ENCODE assay signal across 8 cellular contexts in the genomic region with DNA sequence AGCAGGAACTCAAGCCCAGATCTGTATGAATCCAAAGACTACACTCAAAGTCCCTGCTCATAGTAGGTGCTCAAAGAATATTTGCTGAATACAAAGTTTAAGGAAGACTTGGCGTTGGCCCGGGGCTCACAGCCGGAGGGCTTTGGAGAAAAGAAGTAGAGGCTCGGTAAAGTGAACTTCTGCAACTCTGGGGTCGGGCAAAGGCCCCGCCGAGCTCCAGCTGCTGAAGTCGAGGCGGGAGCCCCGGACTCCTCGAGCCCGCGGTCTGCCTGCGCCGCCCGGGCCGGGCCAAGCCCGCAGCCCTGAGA. TPM values are rescaled to one million over a fixed set of nuclear protein-coding genes. Genes with fewer than 3 reads are reported as not detected.
DNase-seq lines count a peak whose midpoint lies in the region; ATAC-seq and TF ChIP-seq lines count a peak whose summit lies in the region.

No MANE protein-coding gene starts in this region.

- H3K27me3 ChIP-seq in foreskin keratinocyte (no peaks in the 10 kb centered on the region), skeletal muscle satellite cell (ENCODE audit: control insufficient read depth, insufficient read depth, low read length) (no peaks in the 10 kb centered on the region)

- H3K4me2 ChIP-seq in skeletal muscle satellite cell (ENCODE audit: low read length) = peak overlapping the region; percentile 94

- no peaks in the 10 kb centered on the region for H3K27me3 Mint-ChIP-seq in activated naive CD4-positive, alpha-beta T cell treated with anti-CD3 and anti-CD28 coated beads for 36 hours (ENCODE audit: low read depth)

- H3K9ac ChIP-seq in SK-N-MC (ENCODE audit: insufficient read length) = peak overlapping the region; percentile 90
- peak overlapping the region; percentile 93 for H3K9ac ChIP-seq in skeletal muscle satellite cell (ENCODE audit: low read depth, low read length)

- H3K36me3 Mint-ChIP-seq in activated naive CD4-positive, alpha-beta T cell treated with anti-CD3 and anti-CD28 coated beads for 36 hours (ENCODE audit: low read depth) = peaks cover 41% of the 10 kb centered on the region

- H3K27ac Mint-ChIP-seq in activated naive CD4-positive, alpha-beta T cell treated with anti-CD3 and anti-CD28 coated beads for 36 hours = peak overlapping the region; percentile 78

- peak overlapping the region; percentile 86 for H3K4me3 Mint-ChIP-seq in activated naive CD4-positive, alpha-beta T cell treated with anti-CD3 and anti-CD28 coated beads for 36 hours

- no peaks in the 10 kb centered on the region for H3K9me3 ChIP-seq in SK-N-MC (ENCODE audit: low read depth, low read length)
- no peaks in the 10 kb centered on the region for H3K9me3 ChIP-seq in skeletal muscle satellite cell (replicated peaks; ENCODE audit: low read length)

- no peaks in the 10 kb centered on the region for H3K9me3 Mint-ChIP-seq in activated naive CD4-positive, alpha-beta T cell treated with anti-CD3 and anti-CD28 coated beads for 36 hours

- peaks cover 58% of the 10 kb centered on the region for H3K36me3 ChIP-seq in SK-N-MC (ENCODE audit: insufficient read depth, low read length)
- H3K36me3 ChIP-seq in skeletal muscle satellite cell (ENCODE audit: insufficient read depth, low read length) = peaks cover 44% of the 10 kb centered on the region

- H3K4me1 ChIP-seq in foreskin keratinocyte (peaks cover 6% of the 10 kb centered on the region), skeletal muscle satellite cell (ENCODE audit: control insufficient read depth, insufficient read depth, low read length) (peaks cover 55% of the 10 kb centered on the region)

- intact Hi-C loops in activated naive CD4-positive, alpha-beta T cell treated with anti-CD3 and anti-CD28 coated beads for 36 hours (cut with micrococcal nuclease) = no loop called here

- H3K4me1 Mint-ChIP-seq in activated naive CD4-positive, alpha-beta T cell treated with anti-CD3 and anti-CD28 coated beads for 36 hours (ENCODE audit: low read depth) = peaks cover 58% of the 10 kb centered on the region

- H3K4me3 ChIP-seq in SK-N-MC (peak overlapping the region; percentile 96), skeletal muscle satellite cell (ENCODE audit: low read length) (peak overlapping the region; percentile 96)

- no peak for DNase-seq in activated naive CD4-positive, alpha-beta T cell treated with anti-CD3 and anti-CD28 coated beads for 36 hours
- DNase-seq in activated naive CD4-positive, alpha-beta T cell (lab: John Stamatoyannopoulos, UW) = no peak
- DNase-seq in SK-N-MC (ENCODE audit: low read depth, low spot score) = no peak
- no peak for DNase-seq in foreskin keratinocyte
- DNase-seq in hepatic stellate cell (ENCODE audit: low spot score) = no peak
- no peak for DNase-seq in AG20443 (ENCODE audit: low spot score)
- no peak for DNase-seq in DMS 273 treated with DMSO at 0.1 percent for 48 hours (lab: John Stamatoyannopoulos, UW)

- no peak for TF ChIP-seq CTCF in foreskin keratinocyte (conservative IDR thresholded peaks at IDR 0.05)

- peak overlapping the region; percentile 88 for H3K27ac ChIP-seq in SK-N-MC
- peak overlapping the region; percentile 71 for H3K27ac ChIP-seq in foreskin keratinocyte

- CTCF ChIA-PET in activated naive CD4-positive, alpha-beta T cell treated with anti-CD3 and anti-CD28 coated beads for 36 hours (lab: Charles Lee) = no interaction called here

- peak; percentile 33 for ATAC-seq in foreskin keratinocyte

RNA-seq across cellular contexts. Expression of gene GCN1, which starts 0.3 kb away (rescaled TPM):
- total RNA-seq in activated naive CD4-positive, alpha-beta T cell treated with anti-CD3 and anti-CD28 coated beads for 36 hours = 100 to 1,000 TPM; 122 to 128 TPM
- 80.8 and 84.6 TPM in 2 replicates for total RNA-seq in foreskin keratinocyte
- 24.7 and 28.1 TPM in 2 replicates for polyA plus RNA-seq in foreskin keratinocyte
- total RNA-seq in skeletal muscle satellite cell (2012; rRNA removed) = 117 and 149 TPM in 2 replicates

RNA-seq across cellular contexts. Expression of gene RPLP0, which starts 6.7 kb away (rescaled TPM):
- total RNA-seq in activated naive CD4-positive, alpha-beta T cell treated with anti-CD3 and anti-CD28 coated beads for 36 hours = 1,000 to 10,000 TPM; 5,065 to 5,278 TPM
- total RNA-seq in foreskin keratinocyte = 2,803 and 2,913 TPM in 2 replicates
- 3,568 and 3,655 TPM in 2 replicates for polyA plus RNA-seq in foreskin keratinocyte
- 2,666 and 4,433 TPM in 2 replicates for total RNA-seq in skeletal muscle satellite cell (2012; rRNA removed)
